10 cellular contexts compared by ENCODE assay signal in the genomic region with DNA sequence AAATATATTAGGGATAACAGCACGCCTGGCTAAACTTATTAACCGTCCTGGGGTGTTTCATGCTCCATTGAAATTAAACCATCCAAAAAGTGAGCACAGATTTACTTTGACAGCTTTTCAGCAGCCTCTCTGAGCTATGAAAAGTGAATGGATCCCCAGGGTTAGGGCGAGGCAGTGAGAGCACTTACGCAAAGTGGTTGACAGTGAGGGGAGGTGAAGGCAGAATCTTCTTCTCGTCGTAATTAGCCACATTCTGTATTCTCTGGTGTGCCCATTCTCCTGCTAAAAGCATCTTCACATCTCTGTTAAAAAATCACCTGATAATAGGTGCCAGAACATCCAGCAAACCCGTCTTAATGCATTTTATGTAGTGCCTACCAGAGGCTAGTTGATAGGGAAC. TPM values are rescaled to one million over a fixed set of nuclear protein-coding genes. Genes with fewer than 3 reads are reported as not detected.
DNase-seq lines count a peak whose midpoint lies in the region; ATAC-seq and TF ChIP-seq lines count a peak whose summit lies in the region.
"Had no signal": no experiment of that assay in that cellular context is flagged by ENCODE, and none has a peak within 500 bp of the region (broad histone marks: within the 10 kb centered on the region; RNA-seq: fewer than 3 reads in every experiment).

No MANE protein-coding gene starts in this region.

- H3K79me2 ChIP-seq in SU-DHL-6 (ENCODE audit: insufficient read depth, low read length): no peaks in the 10 kb centered on the region

- H3K4me3 ChIP-seq in SU-DHL-6 (ENCODE audit: insufficient read depth, low read length, poor library complexity, severe bottlenecking): no peak overlapping the region
- H3K4me3 ChIP-seq in iPS-20b (ENCODE audit: low read length): peak overlapping the region; percentile 76
- H3K4me3 ChIP-seq in suprapubic skin: peak overlapping the region; percentile 71
- no peak overlapping the region for H3K4me3 ChIP-seq in adrenal gland

- peak overlapping the region; percentile 91 for H3K4me2 ChIP-seq in SU-DHL-6 (ENCODE audit: low read depth, low read length, poor library complexity, severe bottlenecking)

- H3K9me3 ChIP-seq in SU-DHL-6 (ENCODE audit: insufficient read depth, low read length): no peaks in the 10 kb centered on the region
- no peaks in the 10 kb centered on the region for H3K9me3 ChIP-seq in iPS-20b (ENCODE audit: insufficient read depth, low read depth, low read length)
- no peaks in the 10 kb centered on the region for H3K9me3 ChIP-seq in suprapubic skin
- H3K9me3 ChIP-seq in adrenal gland (replicated peaks in 1 of 3): no peaks in the 10 kb centered on the region

- H3K36me3 ChIP-seq in SU-DHL-6 (ENCODE audit: low read length): peaks cover 9% of the 10 kb centered on the region; the same call in 1 of the 2 replicates
- H3K36me3 ChIP-seq in iPS-20b (ENCODE audit: insufficient read depth, low read depth, low read length): peaks cover 24% of the 10 kb centered on the region; the same call in 1 of the 2 replicates
- H3K36me3 ChIP-seq in suprapubic skin: no peaks in the 10 kb centered on the region
- no peaks in the 10 kb centered on the region for H3K36me3 ChIP-seq in adrenal gland (replicated peaks in 1 of 2)

- H3K9ac ChIP-seq in SU-DHL-6 (ENCODE audit: low read length): no peak overlapping the region
- no peak overlapping the region; the same call in 1 of the 2 replicates for H3K9ac ChIP-seq in iPS-20b (ENCODE audit: low read depth, low read length)

- intact Hi-C loops in adrenal gland (cut with DNase I): loop anchor here in 1 of 2 donors (10.0 kb wide), 2 partner anchors 316 to 1816 kb away; no protein-coding TSS in a partner anchor

- H3K4me1 ChIP-seq in iPS-20b (ENCODE audit: insufficient read depth, low read length): peaks cover 8% of the 10 kb centered on the region; the same call in 1 of the 2 replicates
- peaks cover 17% of the 10 kb centered on the region for H3K4me1 ChIP-seq in suprapubic skin
- peaks cover 0 to 10% of the 10 kb centered on the region in 2 donors for H3K4me1 ChIP-seq in adrenal gland (replicated peaks in 1 of 2)

- H3F3A ChIP-seq in SU-DHL-6 (ENCODE audit: insufficient read depth): no peaks in the 10 kb centered on the region; the same call in 1 of the 2 replicates

- H3K27ac Mint-ChIP-seq in activated naive CD4-positive, alpha-beta T cell treated with anti-CD3 and anti-CD28 coated beads, Interleukin-2, amount 50 U/mL, for 24 hours: no peak overlapping the region
- H3K27ac Mint-ChIP-seq: activated B cell treated with CpG ODN at 0.5 μM for 24 hours had no signal

- no peaks in the 10 kb centered on the region for H3K9me3 Mint-ChIP-seq in activated naive CD4-positive, alpha-beta T cell treated with anti-CD3 and anti-CD28 coated beads, Interleukin-2, amount 50 U/mL, for 24 hours
- H3K9me3 Mint-ChIP-seq: activated B cell treated with CpG ODN at 0.5 μM for 24 hours had no signal

- H4K20me1 ChIP-seq in SU-DHL-6 (ENCODE audit: low read depth, low read length): no peaks in the 10 kb centered on the region

- TF ChIP-seq POLR2A in suprapubic skin (IDR thresholded peaks at IDR 0.05) (no peak), adrenal gland (IDR thresholded peaks at IDR 0.05) (no peak)

- no peak for TF ChIP-seq CTCF in SU-DHL-6 (IDR thresholded peaks at IDR 0.05; ENCODE audit: insufficient read depth, low read length, poor library complexity, severe bottlenecking)
- TF ChIP-seq CTCF in suprapubic skin (IDR thresholded peaks at IDR 0.05): no peak
- TF ChIP-seq CTCF in adrenal gland (IDR thresholded peaks at IDR 0.05): no peak

- H3K27me3 ChIP-seq in SU-DHL-6 (ENCODE audit: low read length) (no peaks in the 10 kb centered on the region), iPS-20b (ENCODE audit: insufficient read depth, low read length) (peaks cover 21% of the 10 kb centered on the region; the same call in 1 of the 2 replicates), suprapubic skin (no peaks in the 10 kb centered on the region), adrenal gland (no peaks in the 10 kb centered on the region)

- no peak overlapping the region for H2AFZ ChIP-seq in SU-DHL-6 (ENCODE audit: low read depth, low read length, severe bottlenecking)

- no peak for TF ChIP-seq EP300 in suprapubic skin (IDR thresholded peaks at IDR 0.05)

- ATAC-seq in GM21381 (IDR thresholded peaks at IDR 0.05; ENCODE audit: unreplicated experiment): no peak

- peaks cover 3% of the 10 kb centered on the region for H3K27me3 Mint-ChIP-seq in activated naive CD4-positive, alpha-beta T cell treated with anti-CD3 and anti-CD28 coated beads, Interleukin-2, amount 50 U/mL, for 24 hours

- 68% methylated on average over 7 of the region's 7 CpGs for WGBS in suprapubic skin
- 79 to 87% (median 84%) methylated on average over 7 of the region's 7 CpGs for WGBS in adrenal gland, 4 donors

- H3K4me3 Mint-ChIP-seq in activated naive CD4-positive, alpha-beta T cell treated with anti-CD3 and anti-CD28 coated beads, Interleukin-2, amount 50 U/mL, for 24 hours: peak overlapping the region; percentile 96

- H3K9me2 ChIP-seq in SU-DHL-6 (replicated peaks; ENCODE audit: insufficient read depth, low read length): no peaks in the 10 kb centered on the region

- peaks cover 5% of the 10 kb centered on the region for H3K36me3 Mint-ChIP-seq in activated naive CD4-positive, alpha-beta T cell treated with anti-CD3 and anti-CD28 coated beads, Interleukin-2, amount 50 U/mL, for 24 hours

- H3K27ac ChIP-seq in SU-DHL-6 (ENCODE audit: low read depth, low read length): no peak overlapping the region
- no peak overlapping the region for H3K27ac ChIP-seq in iPS-20b (ENCODE audit: low read length)
- H3K27ac ChIP-seq in suprapubic skin: no peak overlapping the region
- no peak overlapping the region for H3K27ac ChIP-seq in adrenal gland

- no peak for DNase-seq in activated naive CD4-positive, alpha-beta T cell treated with anti-CD3 and anti-CD28 coated beads, Interleukin-2, amount 50 U/mL, for 16 hours
- DNase-seq in suprapubic skin (ENCODE audit: low spot score in 2 of 2) (no peak), adrenal gland (no peak)
- no peak for DNase-seq in stimulated activated CD4-positive, alpha-beta T cell treated with anti-CD3 and anti-CD28 coated beads, Interleukin-4, amount 100 ng/mL, for 4 hours
- DNase-seq: activated B cell treated with CpG ODN at 0.5 μM for 24 hours; effector CD8-positive, alpha-beta T cell had no signal

- H3K4me1 Mint-ChIP-seq in activated naive CD4-positive, alpha-beta T cell treated with anti-CD3 and anti-CD28 coated beads, Interleukin-2, amount 50 U/mL, for 24 hours: peaks cover 8% of the 10 kb centered on the region

RNA-seq across cellular contexts. Expression of gene TMTC2, which starts 1.9 kb away (rescaled TPM):
- 10 to 100 TPM; 16.7 to 21.1 (median 18.9) TPM for total RNA-seq in suprapubic skin
- total RNA-seq in adrenal gland: 1 to 10 TPM; 1.9 to 4.4 (median 3.0) TPM
- 1 to 10 TPM; 1.6 to 2.5 (median 1.8) TPM for polyA plus RNA-seq in adrenal gland

Comparison
In these comparisons a context has a peak if more than half of its experiments do, and no peak if none do; other contexts are left out.
1. H3K4me3 ChIP-seq: peak in iPS-20b (single experiment) and suprapubic skin (single experiment); none in SU-DHL-6 (single experiment) and adrenal gland (0 of 4).